ENCODE assay signal across 8 cellular contexts in genomic region chr4:22515145-22515887, GRCh38. TPM values are rescaled to one million over a fixed set of nuclear protein-coding genes. Genes with fewer than 3 reads are reported as not detected.
DNase-seq lines count a peak whose midpoint lies in the region; ATAC-seq and TF ChIP-seq lines count a peak whose summit lies in the region.

No MANE protein-coding gene starts in this region.

- POLR2A ChIA-PET in GM10248 (lab: Yijun Ruan, JAX): no interaction called here

- peaks cover 17% of the 10 kb centered on the region for H3K4me1 Mint-ChIP-seq in activated naive CD4-positive, alpha-beta T cell treated with anti-CD3 and anti-CD28 coated beads, Interleukin-2, amount 50 U/mL, for 24 hours
- peaks cover 14% of the 10 kb centered on the region for H3K4me1 Mint-ChIP-seq in glutamatergic neuron (ENCODE audit: low read depth, unreplicated experiment)

- peaks cover 2% of the 10 kb centered on the region for H3K36me3 Mint-ChIP-seq in activated naive CD4-positive, alpha-beta T cell treated with anti-CD3 and anti-CD28 coated beads, Interleukin-2, amount 50 U/mL, for 24 hours
- H3K36me3 Mint-ChIP-seq in glutamatergic neuron (ENCODE audit: unreplicated experiment): no peaks in the 10 kb centered on the region

- TF ChIP-seq CTCF in GM10248 (IDR thresholded peaks at IDR 0.05; ENCODE audit: control extremely low read depth, extremely low read depth, low read depth, missing control alignments) (no peak), glutamatergic neuron (IDR thresholded peaks at IDR 0.05; ENCODE audit: partially characterized antibody, unreplicated experiment) (no peak), neutrophil (IDR thresholded peaks at IDR 0.05) (no peak), upper lobe of left lung (IDR thresholded peaks at IDR 0.05) (peak in 1 of 6 experiments; percentile 25)

- DNase-seq in GM10248 (ENCODE audit: extremely low spot score): peak; percentile 30
- peak; percentile 68 for DNase-seq in NCI-H526 treated with DMSO at 0.1 percent for 48 hours (lab: John Stamatoyannopoulos, UW)
- peak; percentile 74 for DNase-seq in glutamatergic neuron
- peak; percentile 71 to 90 for DNase-seq in upper lobe of left lung

- ATAC-seq in HG02981 (IDR thresholded peaks at IDR 0.05; ENCODE audit: unreplicated experiment) (peak; percentile 47), upper lobe of left lung (ENCODE audit: low FRiP score in 2 of 2) (peak; percentile 70), HG02571 (IDR thresholded peaks at IDR 0.05; ENCODE audit: unreplicated experiment) (no peak)

- H3K27ac Mint-ChIP-seq in activated naive CD4-positive, alpha-beta T cell treated with anti-CD3 and anti-CD28 coated beads, Interleukin-2, amount 50 U/mL, for 24 hours: peak overlapping the region; percentile 95
- H3K27ac Mint-ChIP-seq in glutamatergic neuron (ENCODE audit: unreplicated experiment): peak overlapping the region; percentile 94

- H3K36me3 ChIP-seq in neutrophil: no peaks in the 10 kb centered on the region
- H3K36me3 ChIP-seq in upper lobe of left lung: no peaks in the 10 kb centered on the region

- H3K4me3 ChIP-seq in neutrophil (ENCODE audit: low read depth in 1 of 2, low read length in 1 of 2) (peak overlapping the region; percentile 41 to 47), upper lobe of left lung (peak overlapping the region; percentile 13 to 64 (median 60))

- peaks cover 52% of the 10 kb centered on the region for H3K27me3 ChIP-seq in neutrophil
- H3K27me3 ChIP-seq in upper lobe of left lung: no peaks in the 10 kb centered on the region

- H3K27ac ChIP-seq in neutrophil: no peak overlapping the region
- peak overlapping the region in 3 of 4 donors; percentile 66 to 84 (median 79) for H3K27ac ChIP-seq in upper lobe of left lung

- CTCF ChIA-PET in GM10248 (lab: Yijun Ruan, JAX): no interaction called here

- no peaks in the 10 kb centered on the region for H3K9me3 Mint-ChIP-seq in activated naive CD4-positive, alpha-beta T cell treated with anti-CD3 and anti-CD28 coated beads, Interleukin-2, amount 50 U/mL, for 24 hours
- H3K9me3 Mint-ChIP-seq in glutamatergic neuron (ENCODE audit: unreplicated experiment): peaks cover 15% of the 10 kb centered on the region

- TF ChIP-seq POLR2A in upper lobe of left lung (IDR thresholded peaks at IDR 0.05): peak in 1 of 4 donors; percentile 21

- peaks cover 13 to 16% of the 10 kb centered on the region in 2 experiments for H3K4me1 ChIP-seq in neutrophil (ENCODE audit: control insufficient read depth in 1 of 2, insufficient read depth in 1 of 2, low read depth in 1 of 2, low read length in 1 of 2)
- H3K4me1 ChIP-seq in upper lobe of left lung: peaks cover 0 to 24% (median 8%) of the 10 kb centered on the region in 4 donors

- WGBS in upper lobe of left lung, 2 donors: 0 to 7% methylated on average over 5 to 28 of the region's 80 CpGs

- TF ChIP-seq EP300 in upper lobe of left lung (IDR thresholded peaks at IDR 0.05): no peak

- H3K9me3 ChIP-seq in neutrophil (no peaks in the 10 kb centered on the region), upper lobe of left lung (no peaks in the 10 kb centered on the region)

- peaks cover 20% of the 10 kb centered on the region for H3K27me3 Mint-ChIP-seq in activated naive CD4-positive, alpha-beta T cell treated with anti-CD3 and anti-CD28 coated beads, Interleukin-2, amount 50 U/mL, for 24 hours
- H3K27me3 Mint-ChIP-seq in glutamatergic neuron (ENCODE audit: unreplicated experiment): peaks cover 10% of the 10 kb centered on the region

- H3K4me3 Mint-ChIP-seq in activated naive CD4-positive, alpha-beta T cell treated with anti-CD3 and anti-CD28 coated beads, Interleukin-2, amount 50 U/mL, for 24 hours: peak overlapping the region; percentile 96
- H3K4me3 Mint-ChIP-seq in glutamatergic neuron (ENCODE audit: unreplicated experiment): peak overlapping the region; percentile 99

RNA-seq across cellular contexts. Expression of gene ADGRA3, which starts 0.6 kb away (rescaled TPM):
- total RNA-seq in glutamatergic neuron (ENCODE audit: unreplicated experiment) (76.2 TPM), upper lobe of left lung (10 to 100 TPM in 5 of 6 donors, 1 to 10 TPM in 1; 9.2 to 32.7 (median 17.2) TPM)

Comparison
In these comparisons a context has a peak if more than half of its experiments do, and no peak if none do; other contexts are left out.
1. DNase-seq: peak in every context shown above with its lines; median percentile 80 in upper lobe of left lung; 74 in glutamatergic neuron; 68 in NCI-H526 treated with DMSO at 0.1 percent for 48 hours; 30 in GM10248.